ENCODE assay signal across 12 cellular contexts in the genomic region with DNA sequence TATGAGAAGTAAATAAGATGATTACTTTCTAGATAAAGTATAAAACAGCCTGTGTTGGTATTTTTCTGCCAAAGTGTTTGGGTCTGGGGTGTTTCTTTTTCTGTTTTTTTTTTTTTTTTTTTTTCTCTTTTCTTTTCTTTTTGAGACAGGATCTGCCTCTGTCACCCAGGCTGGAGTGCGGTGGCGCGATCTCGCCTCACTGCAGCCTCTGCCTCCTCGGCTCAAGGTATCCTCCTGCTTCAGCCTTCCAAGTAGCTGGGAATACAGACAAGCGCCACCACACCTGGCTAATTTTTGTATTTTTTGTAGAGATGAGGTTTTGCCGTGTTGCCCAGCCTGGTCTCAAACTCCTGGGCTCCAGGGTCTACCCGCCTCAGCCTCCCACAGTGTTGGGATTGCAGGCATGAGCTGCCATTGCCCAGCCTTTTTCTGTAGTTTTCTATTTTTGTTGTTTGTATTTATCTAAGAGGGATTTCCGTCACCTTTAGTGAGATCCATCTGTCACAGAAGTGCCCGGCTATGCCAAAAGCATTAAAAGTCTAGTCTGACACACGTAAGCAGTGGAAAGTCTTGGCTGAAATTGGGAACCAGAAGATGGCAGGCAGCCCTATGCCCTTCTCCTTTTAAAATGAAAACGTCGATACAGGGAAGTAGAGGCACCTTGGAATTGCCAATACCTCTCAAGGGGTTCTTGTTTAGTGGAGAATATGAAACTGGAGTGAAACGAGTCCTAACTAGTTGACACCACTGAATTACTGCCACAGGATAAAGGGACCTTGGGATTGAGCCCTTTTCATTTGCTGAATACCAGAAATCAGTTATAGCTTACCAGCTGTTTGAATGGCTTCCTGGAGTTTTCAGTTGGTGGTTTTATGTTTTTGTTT. TPM values are rescaled to one million over a fixed set of nuclear protein-coding genes. Genes with fewer than 3 reads are reported as not detected.
DNase-seq lines count a peak whose midpoint lies in the region; ATAC-seq and TF ChIP-seq lines count a peak whose summit lies in the region.
"Had no signal": no experiment of that assay in that cellular context is flagged by ENCODE, and none has a peak within 500 bp of the region (broad histone marks: within the 10 kb centered on the region; RNA-seq: fewer than 3 reads in every experiment).

No MANE protein-coding gene starts in this region.

- TF ChIP-seq POLR2A in heart left ventricle (IDR thresholded peaks at IDR 0.05) (no peak), suprapubic skin (IDR thresholded peaks at IDR 0.05) (no peak)

- peaks cover 60% of the 10 kb centered on the region for H3K4me1 Mint-ChIP-seq in activated CD4-positive, alpha-beta memory T cell treated with anti-CD3 and anti-CD28 coated beads for 36 hours (ENCODE audit: low read depth)

- DNase-seq in heart left ventricle (no peak), Right ventricle myocardium superior (no peak), right atrium auricular region (ENCODE audit: low spot score) (no peak), suprapubic skin (ENCODE audit: low spot score in 2 of 2) (no peak), H4 (ENCODE audit: low spot score) (no peak), NCI-H146 (lab: John Stamatoyannopoulos, UW) (no peak), COLO829 (ENCODE audit: low spot score) (no peak)
- DNase-seq in activated CD4-positive, alpha-beta memory T cell treated with anti-CD3 and anti-CD28 coated beads for 36 hours: no peak
- DNase-seq: NCI-H1092, NCI-H510A had no signal

- peaks cover 0 to 52% (median 45%) of the 10 kb centered on the region in 9 donors for H3K36me3 ChIP-seq in heart left ventricle
- H3K36me3 ChIP-seq in right atrium auricular region: peaks cover 24% of the 10 kb centered on the region
- H3K36me3 ChIP-seq in suprapubic skin: peaks cover 30% of the 10 kb centered on the region

- WGBS in heart left ventricle, 4 donors: 77 to 82% (median 79%) methylated on average over 14 of the region's 14 CpGs
- WGBS in suprapubic skin: 88% methylated on average over 14 of the region's 14 CpGs

- no peaks in the 10 kb centered on the region for H3K27me3 Mint-ChIP-seq in activated CD4-positive, alpha-beta memory T cell treated with anti-CD3 and anti-CD28 coated beads for 36 hours
- H3K27me3 Mint-ChIP-seq: progenitor cell of endocrine pancreas had no signal

- ATAC-seq in heart left ventricle: peak in 2 of 4 donors; percentile 63 to 68
- ATAC-seq in Right ventricle myocardium superior (ENCODE audit: poor library complexity): no peak

- H3K27ac ChIP-seq in heart left ventricle (peak overlapping the region in 9 of 12 donors; percentile 6 to 90 (median 28)), right atrium auricular region (peak overlapping the region; percentile 32 to 60), suprapubic skin (peak overlapping the region; percentile 22)
- H3K27ac ChIP-seq: VCaP had no signal

- TF ChIP-seq CTCF in heart left ventricle (IDR thresholded peaks at IDR 0.05) (no peak), right atrium auricular region (IDR thresholded peaks at IDR 0.05) (no peak), suprapubic skin (IDR thresholded peaks at IDR 0.05) (no peak)

- peaks cover 10 to 62% (median 47%) of the 10 kb centered on the region in 12 donors for H3K4me1 ChIP-seq in heart left ventricle
- H3K4me1 ChIP-seq in right atrium auricular region: peaks cover 0 to 45% of the 10 kb centered on the region in 2 donors
- peaks cover 28% of the 10 kb centered on the region for H3K4me1 ChIP-seq in suprapubic skin

- peaks cover 24% of the 10 kb centered on the region for H3K36me3 Mint-ChIP-seq in activated CD4-positive, alpha-beta memory T cell treated with anti-CD3 and anti-CD28 coated beads for 36 hours

- peak overlapping the region; percentile 54 for H3K4me3 Mint-ChIP-seq in activated CD4-positive, alpha-beta memory T cell treated with anti-CD3 and anti-CD28 coated beads for 36 hours

- POLR2A ChIA-PET in activated CD4-positive, alpha-beta memory T cell treated with anti-CD3 and anti-CD28 coated beads for 36 hours (lab: Charles Lee): interaction anchor here (0.6 to 4.2 kb wide), 5 partner anchors 13 to 16 kb away, joined by 3 to 29 read pairs (median 5); a partner anchor contains a TSS

- no peaks in the 10 kb centered on the region for H3K27me3 ChIP-seq in heart left ventricle
- no peaks in the 10 kb centered on the region for H3K27me3 ChIP-seq in right atrium auricular region
- H3K27me3 ChIP-seq in suprapubic skin: no peaks in the 10 kb centered on the region

- intact Hi-C loops in heart left ventricle (cut with DNase I): loop anchor here in 1 of 10 donors (10.0 kb wide), 1 partner anchor 161 kb away; no protein-coding TSS in a partner anchor
- intact Hi-C loops in Right ventricle myocardium superior (cut with DNase I): no loop called here
- intact Hi-C loops in activated CD4-positive, alpha-beta memory T cell treated with anti-CD3 and anti-CD28 coated beads for 36 hours (cut with micrococcal nuclease): loop anchor here (1.0 to 5.0 kb wide), 4 partner anchors 15 to 287 kb away; a partner anchor contains a TSS

- H3K4me3 ChIP-seq in heart left ventricle: peak overlapping the region in 1 of 12 donors; percentile 23
- H3K4me3 ChIP-seq in right atrium auricular region: no peak overlapping the region
- H3K4me3 ChIP-seq in suprapubic skin: no peak overlapping the region

- H3K27ac Mint-ChIP-seq in activated CD4-positive, alpha-beta memory T cell treated with anti-CD3 and anti-CD28 coated beads for 36 hours: peak overlapping the region; percentile 90
- H3K27ac Mint-ChIP-seq: progenitor cell of endocrine pancreas had no signal

- H3K9me3 ChIP-seq in heart left ventricle: no peaks in the 10 kb centered on the region
- no peaks in the 10 kb centered on the region for H3K9me3 ChIP-seq in right atrium auricular region
- H3K9me3 ChIP-seq in suprapubic skin: no peaks in the 10 kb centered on the region

- H3K9me3 Mint-ChIP-seq in activated CD4-positive, alpha-beta memory T cell treated with anti-CD3 and anti-CD28 coated beads for 36 hours: no peaks in the 10 kb centered on the region

- TF ChIP-seq EP300 in suprapubic skin (IDR thresholded peaks at IDR 0.05): no peak

- CTCF ChIA-PET in activated CD4-positive, alpha-beta memory T cell treated with anti-CD3 and anti-CD28 coated beads for 36 hours (lab: Charles Lee): interaction anchor here (0.6 to 3.1 kb wide), 7 partner anchors 10 to 162 kb away, joined by 3 to 12 read pairs (median 4); a partner anchor contains a TSS

RNA-seq across cellular contexts. Expression of a gene that starts 14.0 kb away (rescaled TPM):
- 100 to 1,000 TPM; 175 to 972 (median 331) TPM for total RNA-seq in heart left ventricle
- polyA plus RNA-seq in heart left ventricle: 1,000 to 10,000 TPM in 1 of 2 donors, 100 to 1,000 TPM in 1; 206 to 1,308 TPM
- 307 TPM for total RNA-seq in Right ventricle myocardium superior
- 100 to 1,000 TPM; 113 to 119 TPM for total RNA-seq in activated CD4-positive, alpha-beta memory T cell treated with anti-CD3 and anti-CD28 coated beads for 36 hours
- 100 to 1,000 TPM; 204 to 209 TPM for total RNA-seq in right atrium auricular region
- total RNA-seq in suprapubic skin: 10 to 100 TPM; 60.1 to 84.9 (median 65.2) TPM
- total RNA-seq in H4 (2014; rRNA removed; shearing (Covaris generic)): 69.6 and 79.8 TPM in 2 replicates
